ENCODE assay signal across 26 cellular contexts in genomic region chr18:54787616-54788015, GRCh38. TPM values are rescaled to one million over a fixed set of nuclear protein-coding genes. Genes with fewer than 3 reads are reported as not detected.
A peak's percentile ranks its signal among the peaks of the same experiment; 100 is the strongest.
DNase-seq lines count a peak whose midpoint lies in the region; ATAC-seq and TF ChIP-seq lines count a peak whose summit lies in the region.
"Had no signal": no experiment of that assay in that cellular context is flagged by ENCODE, and none has a peak within 500 bp of the region (broad histone marks: within the 10 kb centered on the region; RNA-seq: fewer than 3 reads in every experiment).

No MANE protein-coding gene starts in this region.

- H3K4me3 ChIP-seq in adipocyte (ENCODE audit: low read length) (no peak overlapping the region), fibroblast of villous mesenchyme (ENCODE audit: low read depth, low read length) (no peak overlapping the region)
- H3K4me3 ChIP-seq: spleen, thoracic aorta had no signal

- no peak overlapping the region for H3K9ac ChIP-seq in adipocyte (ENCODE audit: low read length)

- peaks cover 24% of the 10 kb centered on the region for H3K4me1 ChIP-seq in adipocyte (ENCODE audit: control insufficient read depth, insufficient read depth, low read length)
- H3K4me1 ChIP-seq: spleen had no signal

- H3K27ac Mint-ChIP-seq in stimulated activated naive CD8-positive, alpha-beta T cell treated with anti-CD3 and anti-CD28 coated beads, Interleukin-15, amount 100 ng/mL, for 72 hours = no peak overlapping the region
- H3K27ac Mint-ChIP-seq: activated CD4-positive, alpha-beta T cell treated with anti-CD3 and anti-CD28 coated beads, Interleukin-2, amount 10 ng/mL, durations not matched to agents 24 days and 14 days; activated CD8-positive, alpha-beta memory T cell treated with anti-CD3 and anti-CD28 coated beads, Interleukin-2, amount 10 ng/mL, durations not matched to agents 7 days and 5 days; activated naive CD4-positive, alpha-beta T cell treated with anti-CD3 and anti-CD28 coated beads for 36 hours; activated T-cell treated with anti-CD3 and anti-CD28 coated beads, Interleukin-2, amount 50 U/mL, for 72 hours; naive B cell; T-helper 17 cell had no signal

- no peaks in the 10 kb centered on the region for H3K4me1 Mint-ChIP-seq in stimulated activated naive CD8-positive, alpha-beta T cell treated with anti-CD3 and anti-CD28 coated beads, Interleukin-15, amount 100 ng/mL, for 72 hours
- H3K4me1 Mint-ChIP-seq: T-helper 17 cell had no signal

- DNase-seq in GM04503 (ENCODE audit: low read depth) (peak; percentile 75), adipocyte (ENCODE audit: low read depth) (peak; percentile 14), fibroblast of villous mesenchyme (ENCODE audit: low read depth) (peak; percentile 61), GM13977 (ENCODE audit: low spot score) (no peak), SKM-1 treated with dmso at 0.1 percent for 144 hours (lab: John Stamatoyannopoulos, UW; ENCODE audit: unreplicated experiment) (no peak), T1000 (lab: John Stamatoyannopoulos, UW) (no peak)
- no peak for DNase-seq in stimulated activated naive CD8-positive, alpha-beta T cell treated with anti-CD3 and anti-CD28 coated beads, Interleukin-15, amount 100 ng/mL, for 72 hours
- DNase-seq: activated CD4-positive, alpha-beta T cell treated with anti-CD3 and anti-CD28 coated beads, Interleukin-2, amount 10 ng/mL, durations not matched to agents 24 days and 14 days; activated CD8-positive, alpha-beta memory T cell treated with anti-CD3 and anti-CD28 coated beads, Interleukin-2, amount 10 ng/mL, durations not matched to agents 7 days and 5 days; activated naive CD4-positive, alpha-beta T cell treated with anti-CD3 and anti-CD28 coated beads for 36 hours; activated T-cell treated with anti-CD3 and anti-CD28 coated beads, Interleukin-2, amount 50 U/mL, for 72 hours; amniotic stem cell; dermis blood vessel endothelial cell; H7; Kasumi-1; naive B cell; NCI-H1048; NCI-H1694 treated with DMSO at 0.1 percent for 48 hours; NCI-H526 treated with DMSO at 0.1 percent for 48 hours; occipital lobe; spleen; stimulated activated CD4-positive, alpha-beta T cell treated with anti-CD3 and anti-CD28 coated beads, Interleukin-4, amount 100 ng/mL, for 24 hours; stimulated activated naive CD4-positive, alpha-beta T cell; T-helper 17 cell had no signal

- ATAC-seq in stimulated activated naive CD8-positive, alpha-beta T cell treated with anti-CD3 and anti-CD28 coated beads, Interleukin-15, amount 100 ng/mL, for 72 hours = no peak
- ATAC-seq: activated CD8-positive, alpha-beta memory T cell treated with anti-CD3 and anti-CD28 coated beads, Interleukin-2, amount 10 ng/mL, durations not matched to agents 7 days and 5 days; activated T-cell treated with anti-CD3 and anti-CD28 coated beads, Interleukin-2, amount 50 U/mL, for 72 hours; left lobe of liver; T-helper 17 cell had no signal

- H3K36me3 ChIP-seq in adipocyte (ENCODE audit: control insufficient read depth, insufficient read depth, low read length, severe bottlenecking) = no peaks in the 10 kb centered on the region
- H3K36me3 ChIP-seq: spleen, thoracic aorta had no signal

- H3K9me3 ChIP-seq in adipocyte (ENCODE audit: control insufficient read depth, low read length) = no peaks in the 10 kb centered on the region
- H3K9me3 ChIP-seq: spleen, thoracic aorta had no signal

- TF ChIP-seq CTCF in fibroblast of villous mesenchyme (IDR thresholded peaks at IDR 0.05; ENCODE audit: insufficient read depth, low read depth, low read length) (no peak), GM13977 (IDR thresholded peaks at IDR 0.05; ENCODE audit: extremely low read depth, insufficient read depth, missing control alignments) (no peak)

- no peak overlapping the region for H3K4me3 Mint-ChIP-seq in stimulated activated naive CD8-positive, alpha-beta T cell treated with anti-CD3 and anti-CD28 coated beads, Interleukin-15, amount 100 ng/mL, for 72 hours
- H3K4me3 Mint-ChIP-seq: activated CD4-positive, alpha-beta T cell treated with anti-CD3 and anti-CD28 coated beads, Interleukin-2, amount 10 ng/mL, durations not matched to agents 24 days and 14 days; activated CD8-positive, alpha-beta memory T cell treated with anti-CD3 and anti-CD28 coated beads, Interleukin-2, amount 10 ng/mL, durations not matched to agents 7 days and 5 days; activated naive CD4-positive, alpha-beta T cell treated with anti-CD3 and anti-CD28 coated beads for 36 hours; activated T-cell treated with anti-CD3 and anti-CD28 coated beads, Interleukin-2, amount 50 U/mL, for 72 hours; T-helper 17 cell had no signal

- in situ Hi-C loops in GM13977 (cut with MboI; ENCODE audit: low pct_unique_long_range_greater_than_20kb, low sequenced_read_pairs, unreplicated experiment) = no loop called here

- no peaks in the 10 kb centered on the region for H3K9me3 Mint-ChIP-seq in stimulated activated naive CD8-positive, alpha-beta T cell treated with anti-CD3 and anti-CD28 coated beads, Interleukin-15, amount 100 ng/mL, for 72 hours
- H3K9me3 Mint-ChIP-seq: activated CD4-positive, alpha-beta T cell treated with anti-CD3 and anti-CD28 coated beads, Interleukin-2, amount 10 ng/mL, durations not matched to agents 24 days and 14 days; activated naive CD4-positive, alpha-beta T cell treated with anti-CD3 and anti-CD28 coated beads for 36 hours; activated T-cell treated with anti-CD3 and anti-CD28 coated beads, Interleukin-2, amount 50 U/mL, for 72 hours; naive B cell had no signal

- H3K27me3 ChIP-seq in adipocyte (replicated peaks; ENCODE audit: control insufficient read depth, insufficient read depth, low read length) = no peaks in the 10 kb centered on the region
- H3K27me3 ChIP-seq: spleen had no signal

- peaks cover 6% of the 10 kb centered on the region for H3K27me3 Mint-ChIP-seq in stimulated activated naive CD8-positive, alpha-beta T cell treated with anti-CD3 and anti-CD28 coated beads, Interleukin-15, amount 100 ng/mL, for 72 hours
- H3K27me3 Mint-ChIP-seq: activated CD8-positive, alpha-beta memory T cell treated with anti-CD3 and anti-CD28 coated beads, Interleukin-2, amount 10 ng/mL, durations not matched to agents 7 days and 5 days; naive B cell had no signal

RNA-seq across cellular contexts. Expression of gene RAB27B, which starts 40.7 kb away (rescaled TPM):
- 3.9 and 6.5 TPM in 2 replicates for total RNA-seq in fibroblast of villous mesenchyme
- total RNA-seq: H7 had no signal

Comparison
In these comparisons a context has a peak if more than half of its experiments do, and no peak if none do; other contexts are left out.
1. DNase-seq: peak in GM04503 (single experiment), adipocyte (single experiment) and fibroblast of villous mesenchyme (single experiment); none in GM13977 (single experiment), SKM-1 treated with dmso at 0.1 percent for 144 hours (single experiment), stimulated activated naive CD8-positive, alpha-beta T cell treated with anti-CD3 and anti-CD28 coated beads, Interleukin-15, amount 100 ng/mL, for 72 hours (0 of 2) and T1000 (single experiment).